ENCODE assay signal across 26 cellular contexts in the genomic region with DNA sequence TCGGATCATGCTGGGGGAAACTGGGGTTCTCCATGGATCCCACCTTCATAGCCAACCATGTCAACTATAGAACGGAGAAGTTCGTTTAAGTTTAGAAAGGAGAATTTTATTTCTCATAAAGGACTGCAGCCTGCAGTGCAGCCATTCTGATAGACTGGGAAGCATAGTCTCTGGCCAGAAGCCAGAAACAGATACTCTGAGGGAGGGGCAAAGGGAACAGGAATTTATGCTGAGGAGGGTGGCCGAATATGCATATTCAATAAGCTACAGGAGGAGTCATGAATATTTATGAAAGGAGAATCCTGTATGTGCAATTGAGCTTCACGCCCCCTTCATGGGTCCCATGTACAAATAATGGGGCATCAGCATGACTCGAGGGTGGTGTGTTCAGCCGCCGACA.
"Had no signal": no experiment of that assay in that cellular context is flagged by ENCODE, and none has a peak within 500 bp of the region (broad histone marks: within the 10 kb centered on the region; RNA-seq: fewer than 3 reads in every experiment).

No MANE protein-coding gene starts in this region.

- H3K4me1 Mint-ChIP-seq: naive thymus-derived CD4-positive, alpha-beta T cell; stimulated activated effector memory CD8-positive, alpha-beta T cell treated with anti-CD3 and anti-CD28 coated beads, Interleukin-12 subunit alpha, Interleukin-12 subunit beta, amount 100 ng/mL, for 72 hours had no signal

- H3K36me3 ChIP-seq: left ventricle myocardium inferior, pancreas, prostate gland, tibial nerve, upper lobe of left lung, vagina had no signal

- ATAC-seq: mucosa of descending colon; naive thymus-derived CD4-positive, alpha-beta T cell; natural killer cell treated with Interleukin-12 subunit alpha and Interleukin-12 subunit beta and Interleukin-15 and Interleukin-18, amount 100 ng/mL, for 72 hours; pancreas; right cardiac atrium; sciatic nerve; stimulated activated effector memory CD8-positive, alpha-beta T cell treated with anti-CD3 and anti-CD28 coated beads, Interleukin-12 subunit alpha, Interleukin-12 subunit beta, amount 100 ng/mL, for 72 hours had no signal

- H3K4me1 ChIP-seq: left ventricle myocardium inferior, pancreas, prostate gland, tibial nerve, upper lobe of left lung, vagina had no signal

- H3K4me3 ChIP-seq: left ventricle myocardium inferior, lung, mucosa of descending colon, pancreas, prostate gland, skin epidermis, tibial nerve, upper lobe of left lung, vagina had no signal

- H3K36me3 Mint-ChIP-seq: natural killer cell treated with Interleukin-12 subunit alpha and Interleukin-12 subunit beta and Interleukin-15 and Interleukin-18, amount 100 ng/mL, for 72 hours; stimulated activated effector memory CD8-positive, alpha-beta T cell treated with anti-CD3 and anti-CD28 coated beads, Interleukin-12 subunit alpha, Interleukin-12 subunit beta, amount 100 ng/mL, for 72 hours had no signal

- H3K27ac Mint-ChIP-seq: naive thymus-derived CD4-positive, alpha-beta T cell; natural killer cell treated with Interleukin-12 subunit alpha and Interleukin-12 subunit beta and Interleukin-15 and Interleukin-18, amount 100 ng/mL, for 72 hours; stimulated activated effector memory CD8-positive, alpha-beta T cell treated with anti-CD3 and anti-CD28 coated beads, Interleukin-12 subunit alpha, Interleukin-12 subunit beta, amount 100 ng/mL, for 72 hours; stimulated activated naive CD8-positive, alpha-beta T cell treated with anti-CD3 and anti-CD28 coated beads, Interleukin-15, Interleukin-2, amounts not matched to agents 100 ng/mL and 50 ng/mL, for 24 hours had no signal

- H3K4me3 Mint-ChIP-seq: naive thymus-derived CD4-positive, alpha-beta T cell; natural killer cell treated with Interleukin-12 subunit alpha and Interleukin-12 subunit beta and Interleukin-15 and Interleukin-18, amount 100 ng/mL, for 72 hours; stimulated activated effector memory CD8-positive, alpha-beta T cell treated with anti-CD3 and anti-CD28 coated beads, Interleukin-12 subunit alpha, Interleukin-12 subunit beta, amount 100 ng/mL, for 72 hours; stimulated activated naive CD8-positive, alpha-beta T cell treated with anti-CD3 and anti-CD28 coated beads, Interleukin-15, Interleukin-2, amounts not matched to agents 100 ng/mL and 50 ng/mL, for 24 hours had no signal

- H3K9me3 ChIP-seq: left ventricle myocardium inferior, mucosa of descending colon, pancreas, prostate gland, tibial nerve, upper lobe of left lung, vagina had no signal

- DNase-seq: hypothalamus; left ventricle myocardium inferior; mesendoderm; midbrain; mucosa of descending colon; naive thymus-derived CD4-positive, alpha-beta T cell; nucleus accumbens; pancreas; posterior cingulate gyrus; retina; right cardiac atrium; stimulated activated CD4-positive, alpha-beta T cell treated with anti-CD3 and anti-CD28 coated beads, Interleukin-12 subunit alpha, Interleukin-12 subunit beta, amount 100 ng/mL, for 4 hours; stimulated activated CD4-positive, alpha-beta T cell treated with anti-CD3 and anti-CD28 coated beads, Interleukin-15, amount 100 ng/mL, for 24 hours; stimulated activated CD4-positive, alpha-beta T cell treated with anti-CD3 and anti-CD28 coated beads, Interleukin-2, amount 100 ng/mL, for 24 hours; stimulated activated CD4-positive, alpha-beta T cell treated with anti-CD3 and anti-CD28 coated beads, Interleukin-4, amount 100 ng/mL, for 1 hour; stimulated activated naive CD4-positive, alpha-beta T cell; upper lobe of left lung had no signal

- H3K9me3 Mint-ChIP-seq: stimulated activated naive CD8-positive, alpha-beta T cell treated with anti-CD3 and anti-CD28 coated beads, Interleukin-15, Interleukin-2, amounts not matched to agents 100 ng/mL and 50 ng/mL, for 24 hours had no signal

- H3K27ac ChIP-seq: left ventricle myocardium inferior, pancreas, prostate gland, skin epidermis, tibial nerve, upper lobe of left lung, vagina had no signal

- H3K27me3 ChIP-seq: pancreas, tibial nerve, upper lobe of left lung, vagina had no signal
